8 cellular contexts compared by ENCODE assay signal in the genomic region with DNA sequence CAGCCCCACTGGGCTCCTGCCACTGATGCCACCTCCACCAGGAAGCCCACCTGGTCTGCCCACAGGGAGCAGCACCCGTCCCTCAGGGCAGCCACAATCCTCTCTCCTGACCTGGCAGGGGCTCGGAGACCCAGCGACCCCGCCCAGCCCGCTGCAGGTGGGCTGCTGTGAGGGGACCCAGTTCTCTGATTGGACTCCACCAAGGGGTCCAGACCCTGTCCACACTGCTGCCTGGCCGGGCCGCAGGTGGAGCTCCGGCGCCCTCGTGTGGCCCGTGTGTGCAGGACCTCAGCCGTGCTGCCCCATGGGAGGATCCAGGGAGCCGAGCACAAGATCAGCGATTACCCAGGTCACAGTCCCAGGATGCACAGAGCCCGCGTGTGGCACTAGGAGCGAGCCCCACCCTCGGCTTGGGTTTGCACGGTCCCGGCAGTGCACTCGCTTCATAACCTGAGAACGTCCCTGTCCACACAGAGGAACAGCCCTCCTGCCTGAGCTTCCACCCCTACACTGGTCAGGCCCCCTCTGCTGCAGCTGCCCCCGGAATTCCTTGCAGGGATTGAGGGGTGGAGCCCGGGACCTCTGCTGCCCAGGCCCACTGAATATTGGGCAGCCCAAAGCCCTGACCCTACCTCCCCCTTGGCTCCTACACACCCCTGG. TPM values are rescaled to one million over a fixed set of nuclear protein-coding genes. Genes with fewer than 3 reads are reported as not detected.
DNase-seq lines count a peak whose midpoint lies in the region; ATAC-seq, FAIRE-seq and TF ChIP-seq lines count a peak whose summit lies in the region.

No MANE protein-coding gene starts in this region.

- POLR2A ChIA-PET in BJ (lab: Charles Lee) = no interaction called here
- POLR2A ChIA-PET in activated CD4-positive, alpha-beta memory T cell treated with anti-CD3 and anti-CD28 coated beads, Interleukin-2, amount 10 ng/mL, durations not matched to agents 7 days and 5 days (lab: Charles Lee) = no interaction called here
- POLR2A ChIA-PET in endothelial cell of umbilical vein (lab: Charles Lee) = no interaction called here

- H2AFZ ChIP-seq in endothelial cell of umbilical vein (ENCODE audit: low read depth, low read length) = no peak overlapping the region

- H3K4me1 ChIP-seq in endothelial cell of umbilical vein (ENCODE audit: control insufficient read depth, extremely low read depth, insufficient read depth, low read length) (no peaks in the 10 kb centered on the region), suprapubic skin (peaks cover 5% of the 10 kb centered on the region)

- H3K9me3 Mint-ChIP-seq in activated CD4-positive, alpha-beta memory T cell treated with anti-CD3 and anti-CD28 coated beads, Interleukin-2, amount 10 ng/mL, durations not matched to agents 7 days and 5 days = no peaks in the 10 kb centered on the region
- H3K9me3 Mint-ChIP-seq in mesothelial cell of epicardium = peaks cover 5% of the 10 kb centered on the region

- H3K27ac ChIP-seq in endothelial cell of umbilical vein (ENCODE audit: insufficient read depth, low read depth, low read length) = no peak overlapping the region
- no peak overlapping the region for H3K27ac ChIP-seq in suprapubic skin

- H3K4me3 ChIP-seq in BJ (ENCODE audit: low read depth, low read length) (no peak overlapping the region), endothelial cell of umbilical vein (replicated peaks in 1 of 3; ENCODE audit: insufficient read depth in 1 of 3, low read depth in 1 of 3, low read length in 3 of 3) (no peak overlapping the region), suprapubic skin (no peak overlapping the region)

- FAIRE-seq in H54 (lab: Jason Lieb, UNC) = peak; percentile 87
- peak; percentile 85 for FAIRE-seq in endothelial cell of umbilical vein (lab: Jason Lieb, UNC)

- no peak for ATAC-seq in HG02642 (IDR thresholded peaks at IDR 0.05; ENCODE audit: poor library complexity, unreplicated experiment)

- dilution Hi-C loops in endothelial cell of umbilical vein (cut with MboI; ENCODE audit: extremely low pct_ligation_motif_present, low sequenced_read_pairs) = no loop called here

- no peak for TF ChIP-seq EP300 in suprapubic skin (IDR thresholded peaks at IDR 0.05)

- H3K4me3 Mint-ChIP-seq in activated CD4-positive, alpha-beta memory T cell treated with anti-CD3 and anti-CD28 coated beads, Interleukin-2, amount 10 ng/mL, durations not matched to agents 7 days and 5 days = no peak overlapping the region
- no peak overlapping the region for H3K4me3 Mint-ChIP-seq in mesothelial cell of epicardium

- intact Hi-C loops in endothelial cell of umbilical vein (cut with micrococcal nuclease) = loop anchor here (1.0 kb wide), 3 partner anchors 502 to 562 kb away; partner anchors contain the start of gene KIF26A

- BruUV-seq in endothelial cell of umbilical vein (replicated peaks; lab: Mats Ljungman, UMichigan) = no TSS peak

- TF ChIP-seq CTCF in BJ (IDR thresholded peaks at IDR 0.05; ENCODE audit: insufficient read depth, low read depth, low read length) (peak; percentile 98), endothelial cell of umbilical vein (IDR thresholded peaks at IDR 0.05; ENCODE audit: extremely low read depth in 1 of 2, insufficient read depth in 1 of 2, low read depth in 1 of 2, low read length in 2 of 2) (peak; percentile 94 to 99), mesothelial cell of epicardium (IDR thresholded peaks at IDR 0.05; ENCODE audit: unreplicated experiment) (peak; percentile 88), suprapubic skin (IDR thresholded peaks at IDR 0.05) (peak; percentile 52 to 87)

- H3K27me3 Mint-ChIP-seq in activated CD4-positive, alpha-beta memory T cell treated with anti-CD3 and anti-CD28 coated beads, Interleukin-2, amount 10 ng/mL, durations not matched to agents 7 days and 5 days = peaks cover 4% of the 10 kb centered on the region
- peaks cover 26% of the 10 kb centered on the region for H3K27me3 Mint-ChIP-seq in mesothelial cell of epicardium (ENCODE audit: low read depth)

- no peak overlapping the region for H3K27ac Mint-ChIP-seq in activated CD4-positive, alpha-beta memory T cell treated with anti-CD3 and anti-CD28 coated beads, Interleukin-2, amount 10 ng/mL, durations not matched to agents 7 days and 5 days
- H3K27ac Mint-ChIP-seq in mesothelial cell of epicardium = no peak overlapping the region

- H4K20me1 ChIP-seq in endothelial cell of umbilical vein (replicated peaks; ENCODE audit: control insufficient read depth, extremely low read depth, insufficient read depth, low read length) = no peaks in the 10 kb centered on the region

- H3K36me3 Mint-ChIP-seq in activated CD4-positive, alpha-beta memory T cell treated with anti-CD3 and anti-CD28 coated beads, Interleukin-2, amount 10 ng/mL, durations not matched to agents 7 days and 5 days (ENCODE audit: low read depth) = no peaks in the 10 kb centered on the region
- peaks cover 4% of the 10 kb centered on the region for H3K36me3 Mint-ChIP-seq in mesothelial cell of epicardium

- H3K4me2 ChIP-seq in endothelial cell of umbilical vein (ENCODE audit: insufficient read depth, low read length) = no peak overlapping the region

- no peaks in the 10 kb centered on the region for H3K36me3 ChIP-seq in BJ (ENCODE audit: control insufficient read depth, insufficient read depth, low read length)
- no peaks in the 10 kb centered on the region for H3K36me3 ChIP-seq in endothelial cell of umbilical vein (ENCODE audit: control insufficient read depth in 2 of 2, extremely low read depth in 1 of 2, insufficient read depth in 2 of 2, low read length in 2 of 2)
- no peaks in the 10 kb centered on the region for H3K36me3 ChIP-seq in suprapubic skin

- DNase-seq in BJ (ENCODE audit: low read depth) = no peak
- DNase-seq in H54 (ENCODE audit: insufficient read length, low spot score) = peak; percentile 95
- peak; percentile 41 for DNase-seq in NCI-H526 treated with DMSO at 0.1 percent for 48 hours (lab: John Stamatoyannopoulos, UW)
- DNase-seq in activated CD4-positive, alpha-beta memory T cell treated with anti-CD3 and anti-CD28 coated beads, Interleukin-2, amount 10 ng/mL, durations not matched to agents 7 days and 5 days = peak; percentile 54
- peak; percentile 55 for DNase-seq in endothelial cell of umbilical vein (ENCODE audit: low read depth, low spot score)
- peak; percentile 55 to 82 for DNase-seq in mesothelial cell of epicardium (ENCODE audit: low spot score in 2 of 2, unreplicated experiment in 2 of 2)
- peak in 1 of 2 donors; percentile 74 for DNase-seq in suprapubic skin (ENCODE audit: low spot score in 2 of 2)

- no peaks in the 10 kb centered on the region for H3K4me1 Mint-ChIP-seq in activated CD4-positive, alpha-beta memory T cell treated with anti-CD3 and anti-CD28 coated beads, Interleukin-2, amount 10 ng/mL, durations not matched to agents 7 days and 5 days
- peaks cover 7% of the 10 kb centered on the region for H3K4me1 Mint-ChIP-seq in mesothelial cell of epicardium

- CTCF ChIA-PET in BJ (lab: Yijun Ruan, JAX) (interaction anchor here (0.6 to 2.1 kb wide), 21 partner anchors 9 to 564 kb away, joined by 3 to 15 read pairs (median 3); no protein-coding TSS in a partner anchor), endothelial cell of umbilical vein (lab: Charles Lee) (interaction anchor here (0.8 to 1.9 kb wide), 12 partner anchors 10 to 564 kb away, joined by 3 to 22 read pairs (median 4); no protein-coding TSS in a partner anchor)
- CTCF ChIA-PET in activated CD4-positive, alpha-beta memory T cell treated with anti-CD3 and anti-CD28 coated beads, Interleukin-2, amount 10 ng/mL, durations not matched to agents 7 days and 5 days (lab: Charles Lee) = no interaction called here

- H3K27me3 ChIP-seq in BJ (ENCODE audit: control insufficient read depth, insufficient read depth, low read length) = peaks cover 2% of the 10 kb centered on the region; the same call in 1 of the 2 replicates
- H3K27me3 ChIP-seq in endothelial cell of umbilical vein (ENCODE audit: control insufficient read depth in 2 of 2, insufficient read depth in 2 of 2, low read length in 2 of 2) = peaks cover 0 to under 1% of the 10 kb centered on the region in 2 experiments
- H3K27me3 ChIP-seq in suprapubic skin = peaks cover 47% of the 10 kb centered on the region

- H3K79me2 ChIP-seq in endothelial cell of umbilical vein (ENCODE audit: control insufficient read depth, insufficient read depth, low read length) = no peaks in the 10 kb centered on the region

- H3K9me1 ChIP-seq in endothelial cell of umbilical vein (replicated peaks; ENCODE audit: control insufficient read depth, extremely low read depth, insufficient read depth, low read length) = no peaks in the 10 kb centered on the region

- TF ChIP-seq POLR2A in H54 (IDR thresholded peaks at IDR 0.05; ENCODE audit: low read depth, low read length) (no peak), endothelial cell of umbilical vein (IDR thresholded peaks at IDR 0.05; ENCODE audit: low read depth, low read length) (no peak), suprapubic skin (IDR thresholded peaks at IDR 0.05) (no peak)

- H3K9me3 ChIP-seq in endothelial cell of umbilical vein (replicated peaks; ENCODE audit: control insufficient read depth, insufficient read depth, low read length) (no peaks in the 10 kb centered on the region), suprapubic skin (no peaks in the 10 kb centered on the region)

- 7% methylated on average over 10 of the region's 24 CpGs for WGBS in suprapubic skin

- no peak overlapping the region for H3K9ac ChIP-seq in endothelial cell of umbilical vein (replicated peaks; ENCODE audit: extremely low read depth, insufficient read depth, low read length)

RNA-seq across cellular contexts. Expression of gene TMEM179, which starts 35.4 kb away (rescaled TPM):
- polyA plus RNA-seq in BJ (2011; rRNA removed) (0.09 TPM in 1 of 2 replicates, not detected in the other), endothelial cell of umbilical vein (0.10 and 0.14 TPM in 2 replicates)
- 0.36 TPM in 1 of 2 replicates, not detected in the other for polyA minus RNA-seq in BJ (2011; rRNA and poly(A)+ RNA removed)
- total RNA-seq in activated CD4-positive, alpha-beta memory T cell treated with anti-CD3 and anti-CD28 coated beads, Interleukin-2, amount 10 ng/mL, durations not matched to agents 7 days and 5 days = not detected
- total RNA-seq in endothelial cell of umbilical vein (not detected in 2 replicates), mesothelial cell of epicardium (5.9 to 7.3 TPM (median 6.0 TPM) in 3 replicates), suprapubic skin (not detected)
- polyA plus RNA-seq in endothelial cell of umbilical vein (2011; cell fraction: cytosol; rRNA removed) = 0.06 TPM in 2 replicates
- polyA plus RNA-seq in endothelial cell of umbilical vein (2011; cell fraction: nucleus; rRNA removed) = 0.12 TPM in 1 of 2 replicates, not detected in the other
- polyA plus RNA-seq in endothelial cell of umbilical vein (2012) = 0.31 and 0.53 TPM in 2 replicates
- polyA minus RNA-seq in endothelial cell of umbilical vein = not detected in 2 replicates
- not detected for polyA minus RNA-seq in endothelial cell of umbilical vein (2011; cell fraction: cytosol; rRNA and poly(A)+ RNA removed)
- polyA minus RNA-seq in endothelial cell of umbilical vein (2011; cell fraction: nucleus; rRNA and poly(A)+ RNA removed) = not detected in 2 replicates

RNA-seq across cellular contexts. Expression of gene INF2, which starts 49.4 kb away (rescaled TPM):
- polyA plus RNA-seq in BJ (2011; rRNA removed) (20.0 and 39.9 TPM in 2 replicates), endothelial cell of umbilical vein (55.3 and 83.9 TPM in 2 replicates)
- 19.5 and 24.1 TPM in 2 replicates for polyA minus RNA-seq in BJ (2011; rRNA and poly(A)+ RNA removed)
- 100 to 1,000 TPM; 120 to 132 TPM for total RNA-seq in activated CD4-positive, alpha-beta memory T cell treated with anti-CD3 and anti-CD28 coated beads, Interleukin-2, amount 10 ng/mL, durations not matched to agents 7 days and 5 days
- total RNA-seq in endothelial cell of umbilical vein (117 and 124 TPM in 2 replicates), mesothelial cell of epicardium (90.2 to 92.8 TPM (median 92.5 TPM) in 3 replicates), suprapubic skin (100 to 1,000 TPM in 1 of 4 donors, 10 to 100 TPM in 3; 52.1 to 126 (median 81.8) TPM)
- polyA plus RNA-seq in endothelial cell of umbilical vein (2011; cell fraction: cytosol; rRNA removed) = 34.2 and 52.3 TPM in 2 replicates
- polyA plus RNA-seq in endothelial cell of umbilical vein (2011; cell fraction: nucleus; rRNA removed) = 115 and 129 TPM in 2 replicates
- 45.4 and 63.8 TPM in 2 replicates for polyA plus RNA-seq in endothelial cell of umbilical vein (2012)
- polyA minus RNA-seq in endothelial cell of umbilical vein = 36.4 and 48.2 TPM in 2 replicates
- polyA minus RNA-seq in endothelial cell of umbilical vein (2011; cell fraction: cytosol; rRNA and poly(A)+ RNA removed) = 48.9 TPM
- 36.9 and 55.9 TPM in 2 replicates for polyA minus RNA-seq in endothelial cell of umbilical vein (2011; cell fraction: nucleus; rRNA and poly(A)+ RNA removed)
